In the genomic region with DNA sequence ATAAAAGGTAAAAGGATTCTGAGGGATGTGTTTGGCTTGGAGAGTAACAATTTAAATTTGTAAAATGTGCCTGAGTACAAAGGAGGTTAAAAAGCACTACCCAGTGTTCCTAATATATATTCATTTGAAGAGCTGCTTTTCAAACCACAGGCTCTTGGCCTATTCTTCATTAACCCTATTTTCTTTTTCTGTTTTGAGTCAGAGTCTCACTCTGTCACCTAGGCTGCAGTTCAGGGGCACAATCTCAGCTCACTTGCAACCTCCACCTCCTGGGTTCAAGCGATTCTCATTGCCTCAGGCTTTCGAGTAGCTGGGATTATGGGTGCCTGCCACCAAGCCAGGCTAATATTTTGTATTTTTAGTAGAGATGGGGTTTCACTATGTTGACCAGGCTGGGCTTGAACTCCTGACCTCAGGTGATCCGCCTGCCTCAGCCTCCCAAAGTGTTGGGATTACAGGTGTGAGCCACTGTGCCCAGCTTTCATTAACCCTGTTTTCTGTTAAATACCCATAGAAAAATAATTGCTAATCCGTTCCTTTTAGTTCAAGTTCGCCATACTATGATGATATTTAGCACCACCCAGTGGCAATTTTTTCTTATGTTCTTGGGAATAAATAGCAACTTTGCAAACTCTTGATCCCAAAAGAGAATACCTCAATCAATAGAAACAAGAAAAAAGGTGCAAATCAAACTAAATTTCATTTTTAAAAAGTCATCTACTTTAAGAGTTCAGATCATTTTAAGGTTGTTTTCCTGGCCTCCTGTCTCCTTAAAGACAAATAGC, we compare ENCODE assay signal across 9 cellular contexts. TPM values are rescaled to one million over a fixed set of nuclear protein-coding genes. Genes with fewer than 3 reads are reported as not detected.
DNase-seq lines count a peak whose midpoint lies in the region; ATAC-seq, FAIRE-seq and TF ChIP-seq lines count a peak whose summit lies in the region.
"Had no signal": no experiment of that assay in that cellular context is flagged by ENCODE, and none has a peak within 500 bp of the region (broad histone marks: within the 10 kb centered on the region; RNA-seq: fewer than 3 reads in every experiment).

No MANE protein-coding gene starts in this region.

- no peaks in the 10 kb centered on the region for H3K9me3 Mint-ChIP-seq in endodermal cell

- H3K9me3 ChIP-seq in endodermal cell (ENCODE audit: control insufficient read depth, low read length): peaks cover 14% of the 10 kb centered on the region
- H3K9me3 ChIP-seq: gastroesophageal sphincter had no signal

- H3K4me1 Mint-ChIP-seq in endodermal cell: no peaks in the 10 kb centered on the region

- peak; percentile 8 for DNase-seq in CD1c-positive myeloid dendritic cell (ENCODE audit: extremely low spot score)
- no peak for DNase-seq in endodermal cell
- DNase-seq in NCI-H2171 treated with DMSO at 0.1 percent for 48 hours (lab: John Stamatoyannopoulos, UW): no peak
- DNase-seq in NCI-H1417 treated with DMSO at 0.1 percent for 48 hours (lab: John Stamatoyannopoulos, UW): no peak
- no peak for DNase-seq in urothelium cell line (ENCODE audit: low spot score)
- no peak for DNase-seq in islet precursor cell

- no peak overlapping the region for H3K27ac ChIP-seq in endodermal cell (ENCODE audit: low read depth, low read length)
- H3K27ac ChIP-seq: gastroesophageal sphincter had no signal

- no peak overlapping the region for H3K4me3 ChIP-seq in endodermal cell (ENCODE audit: low read length)
- H3K4me3 ChIP-seq: gastroesophageal sphincter had no signal

- peaks cover 42% of the 10 kb centered on the region for H3K36me3 ChIP-seq in endodermal cell (ENCODE audit: control insufficient read depth, insufficient read depth, low read length)

- ATAC-seq in GM19025 (IDR thresholded peaks at IDR 0.05; ENCODE audit: low read depth, unreplicated experiment): peak; percentile 71
- peak; percentile 71 for ATAC-seq in HG03280 (IDR thresholded peaks at IDR 0.05; ENCODE audit: unreplicated experiment)
- ATAC-seq: gastroesophageal sphincter had no signal

- H3K9ac ChIP-seq in endodermal cell (ENCODE audit: extremely low read depth, low read length, poor library complexity, severe bottlenecking): no peak overlapping the region

- H3K4me3 Mint-ChIP-seq in endodermal cell: no peak overlapping the region

- peaks cover 56% of the 10 kb centered on the region for H3K36me3 Mint-ChIP-seq in endodermal cell (ENCODE audit: low read depth)

- H3K27me3 Mint-ChIP-seq in endodermal cell (ENCODE audit: insufficient read depth): no peaks in the 10 kb centered on the region

- H3K27ac Mint-ChIP-seq in endodermal cell: no peak overlapping the region

- TF ChIP-seq CTCF in endodermal cell (conservative IDR thresholded peaks at IDR 0.05): peak; percentile 26

- H3K27me3 ChIP-seq in endodermal cell (ENCODE audit: control insufficient read depth, insufficient read depth, low read length, poor library complexity, severe bottlenecking): no peaks in the 10 kb centered on the region
- H3K27me3 ChIP-seq: gastroesophageal sphincter had no signal

- WGBS in endodermal cell (ENCODE audit: insufficient coverage in 1 of 2, insufficient read length in 1 of 2), 2 experiments: 98 to 100% methylated on average over 3 to 5 of the region's 5 CpGs

- H3K4me1 ChIP-seq in endodermal cell (ENCODE audit: control insufficient read depth, insufficient read depth, low read length): no peaks in the 10 kb centered on the region
- H3K4me1 ChIP-seq: gastroesophageal sphincter had no signal

- no peak for FAIRE-seq in urothelium cell line (lab: Jason Lieb, UNC)

RNA-seq across cellular contexts. Expression of gene ZBTB8OS, which starts 30.5 kb away (rescaled TPM):
- total RNA-seq in endodermal cell: 10 to 100 TPM; 85.1 to 99.4 TPM
- 47.4 TPM for polyA plus RNA-seq in endodermal cell (2013, experiment 1 of 2)
- polyA plus RNA-seq in endodermal cell (2013, experiment 2 of 2): 49.6 TPM

RNA-seq across cellular contexts. Expression of gene RBBP4, which starts 31.1 kb away (rescaled TPM):
- 100 to 1,000 TPM; 521 to 678 TPM for total RNA-seq in endodermal cell
- 360 TPM for polyA plus RNA-seq in endodermal cell (2013, experiment 1 of 2)
- 346 TPM for polyA plus RNA-seq in endodermal cell (2013, experiment 2 of 2)
